ENCODE assay signal across 34 cellular contexts in genomic region chr7:438916-439315, GRCh38.
"Had no signal": no experiment of that assay in that cellular context is flagged by ENCODE, and none has a peak within 500 bp of the region (broad histone marks: within the 10 kb centered on the region; RNA-seq: fewer than 3 reads in every experiment).

No MANE protein-coding gene starts in this region.

- H3K27ac ChIP-seq: adrenal gland, body of pancreas, brain microvascular endothelial cell, breast epithelium, VCaP had no signal

- H3K4me1 ChIP-seq: adrenal gland, breast epithelium had no signal

- H3K9me3 ChIP-seq: adrenal gland, body of pancreas, breast epithelium had no signal

- DNase-seq: activated B cell treated with CpG ODN at 0.5 μM for 24 hours; activated CD4-positive, alpha-beta memory T cell treated with anti-CD3 and anti-CD28 coated beads for 36 hours; activated CD4-positive, alpha-beta T cell treated with anti-CD3 and anti-CD28 coated beads for 4 hours; activated CD4-positive, alpha-beta T cell treated with anti-CD3 and anti-CD28 coated beads, Interleukin-2, amount 10 ng/mL, durations not matched to agents 24 days and 14 days; activated CD4-positive, alpha-beta T cell treated with anti-CD3 and anti-CD28 coated beads, Interleukin-2, amount 50 U/mL, for 1 hour; activated CD4-positive, alpha-beta T cell treated with anti-CD3 and anti-CD28 coated beads, Interleukin-2, amount 50 U/mL, for 4 hours; activated CD4-positive, CD25-positive, alpha-beta regulatory T cell treated with anti-CD3 and anti-CD28 coated beads, Interleukin-2, amount 50 U/mL, for 72 hours; activated CD8-positive, alpha-beta memory T cell treated with anti-CD3 and anti-CD28 coated beads, Interleukin-2, amount 50 U/mL, for 4 hours; activated CD8-positive, alpha-beta T cell treated with anti-CD3 and anti-CD28 coated beads for 36 hours; activated effector memory CD4-positive, alpha-beta T cell treated with anti-CD3 and anti-CD28 coated beads, Interleukin-2, amount 50 U/mL, for 16 hours; activated gamma-delta T cell treated with Interleukin-2 at 50 U/mL for 16 hours; activated naive CD4-positive, alpha-beta T cell; activated naive CD4-positive, alpha-beta T cell treated with anti-CD3 and anti-CD28 coated beads for 36 hours; activated naive CD4-positive, alpha-beta T cell treated with anti-CD3 and anti-CD28 coated beads, Interleukin-2, amount 50 U/mL, for 16 hours; activated naive CD8-positive, alpha-beta T cell treated with anti-CD3 and anti-CD28 coated beads for 36 hours; activated T-cell treated with anti-CD3 and anti-CD28 coated beads for 4 hours; activated T-cell treated with anti-CD3 and anti-CD28 coated beads, Interleukin-2, amount 50 U/mL, for 1 hour; activated T-cell treated with anti-CD3 and anti-CD28 coated beads, Interleukin-2, amount 50 U/mL, for 4 hours; activated T-cell treated with anti-CD3 and anti-CD28 coated beads, Interleukin-2, amount 50 U/mL, for 72 hours; adrenal gland; amniotic stem cell; aorta; brain microvascular endothelial cell; caudate nucleus; T-helper 1 cell; T-helper 2 cell; T-helper 9 cell had no signal

- H3K4me3 ChIP-seq: adrenal gland, body of pancreas, breast epithelium had no signal

- H3K36me3 ChIP-seq: adrenal gland, brain microvascular endothelial cell, breast epithelium had no signal

- H3K27me3 ChIP-seq: adrenal gland, body of pancreas, brain microvascular endothelial cell had no signal

- FAIRE-seq: astrocyte, TTC549 had no signal

- ATAC-seq: activated CD8-positive, alpha-beta T cell treated with anti-CD3 and anti-CD28 coated beads for 36 hours; activated naive CD4-positive, alpha-beta T cell treated with anti-CD3 and anti-CD28 coated beads, Interleukin-2, amount 50 U/mL, for 72 hours; activated T-cell treated with anti-CD3 and anti-CD28 coated beads, Interleukin-2, amount 50 U/mL, for 4 hours; activated T-cell treated with anti-CD3 and anti-CD28 coated beads, Interleukin-2, amount 50 U/mL, for 72 hours; activated T-helper 17 cell treated with anti-CD3 and anti-CD28 coated beads, Interleukin-2, amount 50 U/mL, for 72 hours; body of pancreas had no signal
